ENCODE assay signal across 8 cellular contexts in genomic region chr4:140242357-140243284, GRCh38.
A peak's percentile ranks its signal among the peaks of the same experiment; 100 is the strongest.
DNase-seq lines count a peak whose midpoint lies in the region; ATAC-seq and TF ChIP-seq lines count a peak whose summit lies in the region.

No MANE protein-coding gene starts in this region.

- no peaks in the 10 kb centered on the region for H3K27me3 ChIP-seq in Peyer's patch

- peak overlapping the region; percentile 18 to 81 (median 52) for H3K27ac ChIP-seq in Peyer's patch
- no peak overlapping the region for H3K27ac ChIP-seq in coronary artery

- ATAC-seq in HG02840 (IDR thresholded peaks at IDR 0.05; ENCODE audit: low FRiP score, unreplicated experiment), result peak; percentile 34

- H3K9me3 ChIP-seq in Peyer's patch, result no peaks in the 10 kb centered on the region

- DNase-seq in DMS 273 (lab: John Stamatoyannopoulos, UW; ENCODE audit: unreplicated experiment), result peak; percentile 22
- no peak for DNase-seq in DMS 273 treated with DMSO at 0.1 percent for 48 hours (lab: John Stamatoyannopoulos, UW)
- peak in 2 of 3 donors; percentile 62 to 74 for DNase-seq in Peyer's patch
- peak; percentile 47 for DNase-seq in medulla oblongata (ENCODE audit: extremely low spot score)
- DNase-seq in 8988T, result no peak
- DNase-seq in DMS153 treated with DMSO at 0.1 percent for 48 hours (lab: John Stamatoyannopoulos, UW; ENCODE audit: unreplicated experiment), result no peak
- DNase-seq in coronary artery (ENCODE audit: low spot score), result no peak

- TF ChIP-seq POLR2A in Peyer's patch (IDR thresholded peaks at IDR 0.05), result no peak

- peaks cover 0 to 35% (median 9%) of the 10 kb centered on the region in 4 donors for H3K4me1 ChIP-seq in Peyer's patch

- H3K4me3 ChIP-seq in Peyer's patch (peak overlapping the region in 1 of 4 donors; percentile 9), coronary artery (no peak overlapping the region)

- no peak for TF ChIP-seq CTCF in Peyer's patch (IDR thresholded peaks at IDR 0.05)
- TF ChIP-seq CTCF in coronary artery (IDR thresholded peaks at IDR 0.05), result no peak

- H3K36me3 ChIP-seq in Peyer's patch, result no peaks in the 10 kb centered on the region

Comparison
In these comparisons a context has a peak if more than half of its experiments do, and no peak if none do; other contexts are left out.
1. DNase-seq: peak in DMS 273 (single experiment), Peyer's patch (2 of 3) and medulla oblongata (single experiment); none in DMS 273 treated with DMSO at 0.1 percent for 48 hours (single experiment), 8988T (single experiment), DMS153 treated with DMSO at 0.1 percent for 48 hours (single experiment) and coronary artery (single experiment).
2. H3K27ac ChIP-seq: peak in Peyer's patch (4 of 4); none in coronary artery (0 of 2).